31 cellular contexts compared by ENCODE assay signal in genomic region chr16:23611936-23612335, GRCh38.
"Had no signal": no experiment of that assay in that cellular context is flagged by ENCODE, and none has a peak within 500 bp of the region (broad histone marks: within the 10 kb centered on the region; RNA-seq: fewer than 3 reads in every experiment).

No MANE protein-coding gene starts in this region.

- H3K4me1 ChIP-seq: pancreas, prostate gland, right lobe of liver, sigmoid colon, spleen, suprapubic skin, testis, tibial artery, transverse colon, upper lobe of right lung, uterus had no signal

- H3K27ac ChIP-seq: neutrophil, pancreas, prostate gland, right lobe of liver, sigmoid colon, skin epidermis, spleen, suprapubic skin, testis, tibial artery, transverse colon, upper lobe of right lung, uterus had no signal

- H3K4me3 ChIP-seq: pancreas, prostate gland, right lobe of liver, sigmoid colon, skin epidermis, smooth muscle cell, spleen, suprapubic skin, testis, tibial artery, transverse colon, upper lobe of right lung, uterus had no signal

- H3K27ac Mint-ChIP-seq: naive thymus-derived CD8-positive, alpha-beta T cell; natural killer cell treated with Interleukin-12 subunit alpha and Interleukin-12 subunit beta and Interleukin-15 and Interleukin-18, amount 100 ng/mL, for 72 hours; nephron progenitor cell; stimulated activated memory B cell treated with anti-CD40 and anti-IgM and Interleukin-4, amounts not matched to agents 10 μg/mL and 1 μg/mL and 100 μg/mL, for 72 hours; type B pancreatic cell had no signal

- DNase-seq: naive thymus-derived CD8-positive, alpha-beta T cell; nephron progenitor cell; nucleus accumbens; pancreas; right cardiac atrium; right lobe of liver; sigmoid colon; spleen; stimulated activated CD4-positive, alpha-beta T cell treated with anti-CD3 and anti-CD28 coated beads, Interleukin-12 subunit alpha, Interleukin-12 subunit beta, amount 100 ng/mL, for 4 hours; stimulated activated CD4-positive, alpha-beta T cell treated with anti-CD3 and anti-CD28 coated beads, Interleukin-1b, Interleukin-23, amount 100 ng/mL, for 48 hours; stimulated activated CD4-positive, alpha-beta T cell treated with anti-CD3 and anti-CD28 coated beads, Interleukin-4, amount 100 ng/mL, for 1 hour; stimulated activated CD4-positive, alpha-beta T cell treated with anti-CD3 and anti-CD28 coated beads, Interleukin-4, amount 100 ng/mL, for 4 hours; stimulated activated CD8-positive, alpha-beta memory T cell treated with anti-CD3 and anti-CD28 coated beads, Interleukin-4, amount 100 ng/mL, for 48 hours; stimulated activated naive CD4-positive, alpha-beta T cell; stimulated activated naive CD8-positive, alpha-beta T cell treated with anti-CD3 and anti-CD28 coated beads, Interleukin-15, amount 100 ng/mL, for 72 hours; stimulated activated naive CD8-positive, alpha-beta T cell treated with anti-CD3 and anti-CD28 coated beads, Interleukin-15, Interleukin-2, amounts not matched to agents 100 U/mL and 50 U/mL, for 24 hours; substantia nigra; testis; tibial artery; transverse colon; upper lobe of right lung; uterus had no signal

- H3K27me3 Mint-ChIP-seq: naive thymus-derived CD8-positive, alpha-beta T cell; natural killer cell treated with Interleukin-12 subunit alpha and Interleukin-12 subunit beta and Interleukin-15 and Interleukin-18, amount 100 ng/mL, for 72 hours; stimulated activated memory B cell treated with anti-CD40 and anti-IgM and Interleukin-4, amounts not matched to agents 10 μg/mL and 1 μg/mL and 100 μg/mL, for 72 hours; stimulated activated naive CD8-positive, alpha-beta T cell treated with anti-CD3 and anti-CD28 coated beads, Interleukin-15, amount 100 ng/mL, for 72 hours; type B pancreatic cell had no signal

- H3K4me1 Mint-ChIP-seq: naive thymus-derived CD8-positive, alpha-beta T cell; nephron progenitor cell; neural crest cell; stimulated activated memory B cell treated with anti-CD40 and anti-IgM and Interleukin-4, amounts not matched to agents 10 μg/mL and 1 μg/mL and 100 μg/mL, for 72 hours; stimulated activated naive CD8-positive, alpha-beta T cell treated with anti-CD3 and anti-CD28 coated beads, Interleukin-15, amount 100 ng/mL, for 72 hours had no signal

- H3K4me3 Mint-ChIP-seq: naive thymus-derived CD8-positive, alpha-beta T cell; natural killer cell treated with Interleukin-12 subunit alpha and Interleukin-12 subunit beta and Interleukin-15 and Interleukin-18, amount 100 ng/mL, for 72 hours; nephron progenitor cell; neural crest cell; stimulated activated memory B cell treated with anti-CD40 and anti-IgM and Interleukin-4, amounts not matched to agents 10 μg/mL and 1 μg/mL and 100 μg/mL, for 72 hours; stimulated activated naive CD8-positive, alpha-beta T cell treated with anti-CD3 and anti-CD28 coated beads, Interleukin-15, amount 100 ng/mL, for 72 hours; type B pancreatic cell had no signal

- H3K36me3 ChIP-seq: pancreas, prostate gland, uterus had no signal

- H3K27me3 ChIP-seq: neutrophil, pancreas, right lobe of liver, sigmoid colon, spleen, suprapubic skin, testis, tibial artery, transverse colon, upper lobe of right lung, uterus had no signal

- H3K9me3 Mint-ChIP-seq: naive thymus-derived CD8-positive, alpha-beta T cell; natural killer cell treated with Interleukin-12 subunit alpha and Interleukin-12 subunit beta and Interleukin-15 and Interleukin-18, amount 100 ng/mL, for 72 hours; nephron progenitor cell; neural crest cell; stimulated activated memory B cell treated with anti-CD40 and anti-IgM and Interleukin-4, amounts not matched to agents 10 μg/mL and 1 μg/mL and 100 μg/mL, for 72 hours; stimulated activated naive CD8-positive, alpha-beta T cell treated with anti-CD3 and anti-CD28 coated beads, Interleukin-15, amount 100 ng/mL, for 72 hours; type B pancreatic cell had no signal

- H3K4me2 ChIP-seq: smooth muscle cell had no signal

- ATAC-seq: naive thymus-derived CD8-positive, alpha-beta T cell; natural killer cell treated with Interleukin-12 subunit alpha and Interleukin-12 subunit beta and Interleukin-15 and Interleukin-18, amount 100 ng/mL, for 72 hours; pancreas; right cardiac atrium; right lobe of liver; stimulated activated memory B cell treated with anti-CD40 and anti-IgM and Interleukin-4, amounts not matched to agents 10 μg/mL and 1 μg/mL and 100 μg/mL, for 72 hours; stimulated activated naive CD8-positive, alpha-beta T cell treated with anti-CD3 and anti-CD28 coated beads, Interleukin-15, amount 100 ng/mL, for 72 hours; stimulated activated naive CD8-positive, alpha-beta T cell treated with anti-CD3 and anti-CD28 coated beads, Interleukin-15, Interleukin-2, amounts not matched to agents 100 U/mL and 50 U/mL, for 24 hours; upper lobe of right lung had no signal

- H3K9me3 ChIP-seq: neutrophil, pancreas, prostate gland, right lobe of liver, sigmoid colon, spleen, suprapubic skin, testis, tibial artery, transverse colon, upper lobe of right lung, uterus had no signal
